17 cellular contexts compared by ENCODE assay signal in the genomic region with DNA sequence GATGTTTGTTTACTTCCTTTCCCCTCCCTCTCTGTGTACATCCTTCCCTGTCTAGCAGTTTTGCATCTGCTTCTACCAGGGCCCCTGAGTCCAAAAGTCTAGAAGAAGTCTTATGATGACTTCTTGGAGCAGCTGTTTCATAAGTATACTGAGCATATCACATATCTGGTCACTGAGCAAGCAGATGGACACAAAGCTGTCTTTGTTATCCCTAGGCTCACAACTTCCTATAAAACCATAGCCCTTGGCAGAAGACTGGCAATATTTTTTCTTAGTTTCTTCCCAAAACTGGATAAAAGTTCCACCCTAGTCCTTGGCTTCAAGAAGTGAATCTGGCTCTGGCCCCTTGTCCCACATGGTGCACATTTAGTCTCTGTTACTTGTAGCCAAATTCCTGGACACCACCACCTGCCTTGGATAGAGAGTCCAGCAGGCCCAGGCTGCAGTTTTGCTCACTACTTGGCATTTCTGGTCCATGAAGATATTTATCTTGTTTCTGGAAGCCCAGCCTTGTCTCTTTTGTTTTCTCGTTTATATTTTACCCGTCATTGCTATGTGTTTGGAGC.
"Had no signal": no experiment of that assay in that cellular context is flagged by ENCODE, and none has a peak within 500 bp of the region (broad histone marks: within the 10 kb centered on the region; RNA-seq: fewer than 3 reads in every experiment).

No MANE protein-coding gene starts in this region.

- H3K27ac Mint-ChIP-seq: activated CD4-positive, alpha-beta memory T cell treated with anti-CD3 and anti-CD28 coated beads, Interleukin-2, amount 10 ng/mL, durations not matched to agents 7 days and 5 days; activated CD8-positive, alpha-beta memory T cell treated with anti-CD3 and anti-CD28 coated beads, Interleukin-2, amount 10 ng/mL, durations not matched to agents 7 days and 5 days; mesothelial cell of epicardium; stimulated activated naive CD8-positive, alpha-beta T cell treated with anti-CD3 and anti-CD28 coated beads, Interleukin-15, Interleukin-2, amounts not matched to agents 100 ng/mL and 50 ng/mL, for 24 hours had no signal

- H3K4me1 ChIP-seq: lower lobe of right lung, tibial nerve, uterus had no signal

- H3K36me3 ChIP-seq: uterus had no signal

- H3K4me3 Mint-ChIP-seq: activated CD4-positive, alpha-beta memory T cell treated with anti-CD3 and anti-CD28 coated beads, Interleukin-2, amount 10 ng/mL, durations not matched to agents 7 days and 5 days; activated CD8-positive, alpha-beta memory T cell treated with anti-CD3 and anti-CD28 coated beads, Interleukin-2, amount 10 ng/mL, durations not matched to agents 7 days and 5 days; mesothelial cell of epicardium; stimulated activated naive CD8-positive, alpha-beta T cell treated with anti-CD3 and anti-CD28 coated beads, Interleukin-15, Interleukin-2, amounts not matched to agents 100 ng/mL and 50 ng/mL, for 24 hours had no signal

- H3K9me3 Mint-ChIP-seq: activated CD4-positive, alpha-beta memory T cell treated with anti-CD3 and anti-CD28 coated beads, Interleukin-2, amount 10 ng/mL, durations not matched to agents 7 days and 5 days; stimulated activated naive CD8-positive, alpha-beta T cell treated with anti-CD3 and anti-CD28 coated beads, Interleukin-15, Interleukin-2, amounts not matched to agents 100 ng/mL and 50 ng/mL, for 24 hours had no signal

- H3K9me3 ChIP-seq: lower lobe of right lung, tibial nerve, uterus had no signal

- ATAC-seq: activated CD8-positive, alpha-beta memory T cell treated with anti-CD3 and anti-CD28 coated beads, Interleukin-2, amount 10 ng/mL, durations not matched to agents 7 days and 5 days; lower lobe of right lung had no signal

- H3K27me3 ChIP-seq: tibial nerve, uterus had no signal

- H3K4me1 Mint-ChIP-seq: activated CD4-positive, alpha-beta memory T cell treated with anti-CD3 and anti-CD28 coated beads, Interleukin-2, amount 10 ng/mL, durations not matched to agents 7 days and 5 days; activated CD8-positive, alpha-beta memory T cell treated with anti-CD3 and anti-CD28 coated beads, Interleukin-2, amount 10 ng/mL, durations not matched to agents 7 days and 5 days; mesothelial cell of epicardium had no signal

- H3K27ac ChIP-seq: lower lobe of right lung, uterus had no signal

- DNase-seq: activated CD4-positive, alpha-beta memory T cell treated with anti-CD3 and anti-CD28 coated beads, Interleukin-2, amount 10 ng/mL, durations not matched to agents 7 days and 5 days; activated CD4-positive, alpha-beta T cell treated with anti-CD3 and anti-CD28 coated beads for 48 hours; activated CD4-positive, CD25-positive, alpha-beta regulatory T cell; activated CD8-positive, alpha-beta memory T cell treated with anti-CD3 and anti-CD28 coated beads, Interleukin-2, amount 10 ng/mL, durations not matched to agents 7 days and 5 days; activated naive CD4-positive, alpha-beta T cell treated with anti-CD3 and anti-CD28 coated beads, Interleukin-2, amount 50 U/mL, for 16 hours; activated T-cell treated with anti-CD3 and anti-CD28 coated beads, Interleukin-2, amount 50 U/mL, for 1 hour; dermis blood vessel endothelial cell; effector memory CD4-positive, alpha-beta T cell; hippocampal formation; left cardiac atrium; lower lobe of right lung; occipital lobe; T1000; uterus had no signal

- H3K4me3 ChIP-seq: lower lobe of right lung, tibial nerve, uterus had no signal

- H3K27me3 Mint-ChIP-seq: activated CD4-positive, alpha-beta memory T cell treated with anti-CD3 and anti-CD28 coated beads, Interleukin-2, amount 10 ng/mL, durations not matched to agents 7 days and 5 days; activated CD8-positive, alpha-beta memory T cell treated with anti-CD3 and anti-CD28 coated beads, Interleukin-2, amount 10 ng/mL, durations not matched to agents 7 days and 5 days; stimulated activated naive CD8-positive, alpha-beta T cell treated with anti-CD3 and anti-CD28 coated beads, Interleukin-15, Interleukin-2, amounts not matched to agents 100 ng/mL and 50 ng/mL, for 24 hours had no signal
